ENCODE assay signal across 12 cellular contexts in genomic region chr20:8933391-8933807, GRCh38.
DNase-seq lines count a peak whose midpoint lies in the region; ATAC-seq and TF ChIP-seq lines count a peak whose summit lies in the region.
"Had no signal": no experiment of that assay in that cellular context is flagged by ENCODE, and none has a peak within 500 bp of the region (broad histone marks: within the 10 kb centered on the region; RNA-seq: fewer than 3 reads in every experiment).

No MANE protein-coding gene starts in this region.

- H3K9me3 Mint-ChIP-seq in nephron progenitor cell: peaks cover 26% of the 10 kb centered on the region
- H3K9me3 Mint-ChIP-seq: activated naive CD4-positive, alpha-beta T cell treated with anti-CD3 and anti-CD28 coated beads, Interleukin-2, amount 50 U/mL, for 24 hours had no signal

- H3K9ac ChIP-seq in colonic mucosa (ENCODE audit: low read depth in 2 of 2, low read length in 2 of 2): no peak overlapping the region

- H3K36me3 Mint-ChIP-seq in nephron progenitor cell (ENCODE audit: low read depth): peaks cover 25% of the 10 kb centered on the region
- H3K36me3 Mint-ChIP-seq: activated naive CD4-positive, alpha-beta T cell treated with anti-CD3 and anti-CD28 coated beads, Interleukin-2, amount 50 U/mL, for 24 hours had no signal

- TF ChIP-seq CTCF in gastroesophageal sphincter (IDR thresholded peaks at IDR 0.05) (no peak), nephron progenitor cell (IDR thresholded peaks at IDR 0.05) (no peak), colonic mucosa (IDR thresholded peaks at IDR 0.05) (no peak)

- WGBS in gastroesophageal sphincter (ENCODE audit: low coverage in 1 of 2), 2 donors: 13 to 29% methylated on average over 1 of the region's 1 CpG

- H3K27ac ChIP-seq in gastroesophageal sphincter (peak overlapping the region in 3 of 4 donors; percentile 30 to 64 (median 52)), colonic mucosa (no peak overlapping the region)

- H3K9me3 ChIP-seq in gastroesophageal sphincter (no peaks in the 10 kb centered on the region), colonic mucosa (no peaks in the 10 kb centered on the region)

- no peaks in the 10 kb centered on the region for H3K36me3 ChIP-seq in gastroesophageal sphincter
- no peaks in the 10 kb centered on the region for H3K36me3 ChIP-seq in colonic mucosa

- intact Hi-C loops in colonic mucosa (cut with DNase I): no loop called here

- no peak for TF ChIP-seq EP300 in gastroesophageal sphincter (IDR thresholded peaks at IDR 0.05)

- H3K27me3 ChIP-seq in gastroesophageal sphincter (no peaks in the 10 kb centered on the region), colonic mucosa (no peaks in the 10 kb centered on the region)

- H3K4me1 Mint-ChIP-seq in nephron progenitor cell: peaks cover 65% of the 10 kb centered on the region
- H3K4me1 Mint-ChIP-seq: activated naive CD4-positive, alpha-beta T cell treated with anti-CD3 and anti-CD28 coated beads, Interleukin-2, amount 50 U/mL, for 24 hours had no signal

- peak; percentile 76 for ATAC-seq in gastroesophageal sphincter
- no peak for ATAC-seq in GM18861 (IDR thresholded peaks at IDR 0.05; ENCODE audit: unreplicated experiment)
- ATAC-seq in HG02642 (IDR thresholded peaks at IDR 0.05; ENCODE audit: poor library complexity, unreplicated experiment): no peak
- ATAC-seq: activated CD4-positive, CD25-positive, alpha-beta regulatory T cell treated with anti-CD3 and anti-CD28 coated beads, Interleukin-2, amount 50 U/mL, for 24 hours had no signal

- DNase-seq in Caki2 (ENCODE audit: low read depth) (peak; percentile 42), NCI-H82 (lab: John Stamatoyannopoulos, UW) (peak; percentile 66), nephron progenitor cell (peak; percentile 16), ureter (ENCODE audit: low spot score) (no peak), colonic mucosa (no peak)
- DNase-seq: cerebellar nuclear complex had no signal

- no peak for TF ChIP-seq POLR2A in gastroesophageal sphincter (IDR thresholded peaks at IDR 0.05)

- peaks cover 0 to 15% (median 0%) of the 10 kb centered on the region in 3 donors for H3K4me1 ChIP-seq in gastroesophageal sphincter
- H3K4me1 ChIP-seq in colonic mucosa: no peaks in the 10 kb centered on the region

- H3K4me3 ChIP-seq in gastroesophageal sphincter (no peak overlapping the region), colonic mucosa (no peak overlapping the region)
- H3K4me3 ChIP-seq: lung had no signal

- in situ Hi-C loops in Caki2 (cut with HindIII; ENCODE audit: low pct_unique_long_range_greater_than_20kb, low sequenced_read_pairs): no loop called here

- H3K27ac Mint-ChIP-seq in nephron progenitor cell: peak overlapping the region; percentile 97
- H3K27ac Mint-ChIP-seq: activated naive CD4-positive, alpha-beta T cell treated with anti-CD3 and anti-CD28 coated beads, Interleukin-2, amount 50 U/mL, for 24 hours had no signal

- H3K27me3 Mint-ChIP-seq in nephron progenitor cell (ENCODE audit: low read depth, poor library complexity): peaks cover 4% of the 10 kb centered on the region
- H3K27me3 Mint-ChIP-seq: activated naive CD4-positive, alpha-beta T cell treated with anti-CD3 and anti-CD28 coated beads, Interleukin-2, amount 50 U/mL, for 24 hours had no signal

- no peak overlapping the region for H3K4me3 Mint-ChIP-seq in nephron progenitor cell
- H3K4me3 Mint-ChIP-seq: activated naive CD4-positive, alpha-beta T cell treated with anti-CD3 and anti-CD28 coated beads, Interleukin-2, amount 50 U/mL, for 24 hours had no signal

Comparison
In these comparisons a context has a peak if more than half of its experiments do, and no peak if none do; other contexts are left out.
1. DNase-seq: peak in Caki2 (single experiment), NCI-H82 (single experiment) and nephron progenitor cell (single experiment); none in ureter (single experiment) and colonic mucosa (single experiment).